8 cellular contexts compared by ENCODE assay signal in genomic region chr17:79808763-79809529, GRCh38. TPM values are rescaled to one million over a fixed set of nuclear protein-coding genes. Genes with fewer than 3 reads are reported as not detected.
DNase-seq lines count a peak whose midpoint lies in the region; ATAC-seq and TF ChIP-seq lines count a peak whose summit lies in the region.

No MANE protein-coding gene starts in this region.

- peaks cover 25 to 44% of the 10 kb centered on the region in 2 experiments for H3K4me1 ChIP-seq in HCT116 (ENCODE audit: control insufficient read depth in 1 of 2, insufficient read depth in 2 of 2, low read length in 2 of 2)
- peaks cover 29% of the 10 kb centered on the region; the same call in 1 of the 2 replicates for H3K4me1 ChIP-seq in PC-9 (replicated peaks; ENCODE audit: insufficient read depth)
- peaks cover 19% of the 10 kb centered on the region for H3K4me1 ChIP-seq in prostate gland (replicated peaks)

- H3K4me2 ChIP-seq in HCT116 (ENCODE audit: low read length) = peak overlapping the region; percentile 54; the same call in 1 of the 2 replicates
- no peak overlapping the region for H3K4me2 ChIP-seq in PC-9

- intact Hi-C loops in HCT116 (cut with micrococcal nuclease) = loop anchor here (2.0 to 5.0 kb wide), 2 partner anchors 108 to 182 kb away; no protein-coding TSS in a partner anchor
- intact Hi-C loops in PC-9 (cut with micrococcal nuclease; ENCODE audit: unreplicated experiment) = loop anchor here (1.0 to 2.0 kb wide), 2 partner anchors 107 to 180 kb away; no protein-coding TSS in a partner anchor
- intact Hi-C loops in prostate gland (cut with DNase I) = no loop called here

- peak; percentile 47 for ATAC-seq in HCT116
- ATAC-seq in GM21381 (IDR thresholded peaks at IDR 0.05; ENCODE audit: unreplicated experiment) = no peak
- no peak for ATAC-seq in HG03571 (IDR thresholded peaks at IDR 0.05; ENCODE audit: unreplicated experiment)

- no peaks in the 10 kb centered on the region for H3K9me2 ChIP-seq in HCT116 (ENCODE audit: insufficient read depth)
- no peaks in the 10 kb centered on the region for H3K9me2 ChIP-seq in PC-9 (ENCODE audit: insufficient read depth)

- TF ChIP-seq CTCF in HCT116 (IDR thresholded peaks at IDR 0.05 in 2 of 3, conservative IDR thresholded peaks at IDR 0.05 in 1 of 3; ENCODE audit: borderline replicate concordance in 1 of 3, insufficient read depth in 1 of 3, low read depth in 2 of 3, low read length in 2 of 3) (peak; percentile 47 to 89 (median 67)), PC-9 (conservative IDR thresholded peaks at IDR 0.05) (peak; percentile 66), prostate gland (IDR thresholded peaks at IDR 0.05) (peak in 3 of 4 experiments; percentile 37 to 83 (median 62))

- DNase-seq in Caki2 (ENCODE audit: low read depth) (peak; percentile 58), HCT116 (ENCODE audit: low read depth, low spot score) (peak; percentile 60), PC-9 (peak; percentile 61 to 70), epithelial cell of prostate (ENCODE audit: low read depth, low spot score) (peak; percentile 52), prostate gland (ENCODE audit: low spot score) (peak; percentile 67), iPS-NIHi11 (ENCODE audit: low spot score) (no peak)

- no peaks in the 10 kb centered on the region for H3K79me2 ChIP-seq in HCT116 (ENCODE audit: insufficient read depth, low read length)
- no peaks in the 10 kb centered on the region for H3K79me2 ChIP-seq in PC-9 (ENCODE audit: low read depth)

- in situ Hi-C loops in Caki2 (cut with HindIII; ENCODE audit: low pct_unique_long_range_greater_than_20kb, low sequenced_read_pairs) = no loop called here

- CTCF ChIA-PET in HCT116 (lab: Charles Lee) (interaction anchor here (0.7 to 3.9 kb wide), 17 partner anchors 12 to 316 kb away, joined by 3 to 24 read pairs (median 5); partner anchors contain the start of genes CBX4 and CBX8), PC-9 (lab: Charles Lee) (interaction anchor here (0.8 to 1.2 kb wide), 5 partner anchors 31 to 185 kb away, joined by 3 to 4 read pairs (median 3); partner anchors contain the start of gene CBX4)

- RAD21 ChIA-PET in HCT116 (lab: Charles Lee; ENCODE audit: low non-redundant PET in 1 of 2, low total read pairs in 2 of 2, uncharacterized antibody in 2 of 2, unreplicated experiment in 2 of 2) = interaction anchor here (0.7 to 1.6 kb wide), 5 partner anchors 12 to 183 kb away, joined by 3 to 4 read pairs (median 4); partner anchors contain the start of gene CBX8 (in 2 of the 2)

- H3K36me3 ChIP-seq in HCT116 (ENCODE audit: control insufficient read depth in 1 of 2, insufficient read depth in 2 of 2, low read length in 2 of 2) (no peaks in the 10 kb centered on the region), PC-9 (ENCODE audit: low read depth) (no peaks in the 10 kb centered on the region), prostate gland (no peaks in the 10 kb centered on the region)

- H3K4me3 ChIP-seq in HCT116 (replicated peaks in 1 of 2; ENCODE audit: low read depth in 1 of 2, low read length in 2 of 2) = no peak overlapping the region
- H3K4me3 ChIP-seq in PC-9 = no peak overlapping the region
- no peak overlapping the region for H3K4me3 ChIP-seq in prostate gland

- no TSS peak for BruUV-seq in HCT116 (replicated peaks; lab: Mats Ljungman, UMichigan)
- TSS peak; percentile 53 for BruUV-seq in PC-9 (replicated peaks; lab: Mats Ljungman, UMichigan)

- H2AFZ ChIP-seq in HCT116 (ENCODE audit: low read depth, low read length, poor library complexity, severe bottlenecking) (no peak overlapping the region), PC-9 (no peak overlapping the region)

- H4K20me1 ChIP-seq in HCT116 (ENCODE audit: insufficient read depth) (no peaks in the 10 kb centered on the region), PC-9 (ENCODE audit: insufficient read depth) (no peaks in the 10 kb centered on the region)

- H3K9ac ChIP-seq in HCT116 (ENCODE audit: low read length) = no peak overlapping the region

- peaks cover 6% of the 10 kb centered on the region; the same call in 1 of the 2 replicates for H3K27me3 ChIP-seq in HCT116 (ENCODE audit: insufficient read depth, low read length)
- peaks cover 10% of the 10 kb centered on the region; the same call in 1 of the 2 replicates for H3K27me3 ChIP-seq in PC-9 (ENCODE audit: insufficient read depth, low read depth)
- peaks cover 35% of the 10 kb centered on the region for H3K27me3 ChIP-seq in prostate gland (replicated peaks; ENCODE audit: insufficient read depth)

- H3F3A ChIP-seq in PC-9 (ENCODE audit: insufficient read depth, low read depth) = peaks cover 13% of the 10 kb centered on the region; the same call in 1 of the 2 replicates

- TF ChIP-seq POLR2A in HCT116 (IDR thresholded peaks at IDR 0.05; ENCODE audit: borderline replicate concordance, extremely low read depth, insufficient read depth, insufficient read length) (no peak), prostate gland (IDR thresholded peaks at IDR 0.05) (no peak)

- H3K27ac ChIP-seq in HCT116 (ENCODE audit: low read depth, low read length) (no peak overlapping the region), PC-9 (no peak overlapping the region), epithelial cell of prostate (no peak overlapping the region), prostate gland (no peak overlapping the region)

- peak; percentile 97 for TF ChIP-seq RAD21 in HCT116 (IDR thresholded peaks at IDR 0.05; ENCODE audit: low read depth)

- POLR2A ChIA-PET in HCT116 (lab: Charles Lee) = interaction anchor here (0.7 to 1.5 kb wide), 3 partner anchors 12 to 31 kb away, joined by 4 to 8 read pairs (median 7); partner anchors contain the start of gene CBX8
- POLR2A ChIA-PET in PC-9 (lab: Charles Lee; ENCODE audit: unreplicated experiment) = interaction anchor here (0.6 to 0.7 kb wide), 3 partner anchors 24 to 117 kb away, joined by 5 to 22 read pairs (median 5); no protein-coding TSS in a partner anchor

- H3K9me3 ChIP-seq in HCT116 (ENCODE audit: control insufficient read depth in 1 of 2, insufficient read depth in 1 of 2, low read depth in 1 of 2, low read length in 2 of 2) = no peaks in the 10 kb centered on the region
- no peaks in the 10 kb centered on the region for H3K9me3 ChIP-seq in PC-9 (ENCODE audit: insufficient read depth, low read depth)
- no peaks in the 10 kb centered on the region for H3K9me3 ChIP-seq in prostate gland

- WGBS in prostate gland = 24% methylated on average over 19 of the region's 20 CpGs

TF ChIP-seq in HCT116, 20 proteins besides CTCF, POLR2A, EP300 and RAD21:
- TF ChIP-seq SRF (IDR thresholded peaks at IDR 0.05; ENCODE audit: low read depth) (no peak), POLR2AphosphoS5 (IDR thresholded peaks at IDR 0.05; ENCODE audit: low read depth, low read length) (no peak), ELF1 (IDR thresholded peaks at IDR 0.05; ENCODE audit: borderline replicate concordance, low read depth) (no peak), CEBPB (IDR thresholded peaks at IDR 0.05; ENCODE audit: low read depth) (no peak), ATF3 (IDR thresholded peaks at IDR 0.05) (no peak), FOSL1 (IDR thresholded peaks at IDR 0.05; ENCODE audit: low read depth) (no peak), SIN3A (IDR thresholded peaks at IDR 0.05; ENCODE audit: low read depth) (no peak), EZH2 (IDR thresholded peaks at IDR 0.05) (no peak), ZFX (IDR thresholded peaks at IDR 0.05) (no peak), ZBTB33 (IDR thresholded peaks at IDR 0.05; ENCODE audit: extremely low read depth, insufficient replicate concordance, low read length) (no peak)

RNA-seq across cellular contexts. Expression of gene CBX8, which starts 12.1 kb away (rescaled TPM):
- 19.8 and 22.8 TPM in 2 replicates for total RNA-seq in Caki2 (2014; rRNA removed; shearing (Covaris generic); ENCODE audit: low replicate concordance)
- total RNA-seq in HCT116 (2021; ENCODE audit: unreplicated experiment) (29.0 TPM), PC-9 (2021) (14.2 and 15.5 TPM in 2 replicates), prostate gland (1 to 10 TPM; 4.7 to 4.8 TPM)
- 17.3 and 18.1 TPM in 2 replicates for polyA plus RNA-seq in HCT116 (2012)

RNA-seq across cellular contexts. Expression of gene CBX4, which starts 30.3 kb away (rescaled TPM):
- 15.0 and 21.6 TPM in 2 replicates for total RNA-seq in Caki2 (2014; rRNA removed; shearing (Covaris generic); ENCODE audit: low replicate concordance)
- 60.9 TPM for total RNA-seq in HCT116 (2021; ENCODE audit: unreplicated experiment)
- polyA plus RNA-seq in HCT116 (2012) = 58.0 and 71.2 TPM in 2 replicates
- total RNA-seq in PC-9 (2021) = 32.0 and 33.1 TPM in 2 replicates
- 10 to 100 TPM; 28.0 to 28.5 TPM for total RNA-seq in prostate gland

RNA-seq across cellular contexts. Expression of gene CBX2, which starts 31.0 kb away (rescaled TPM):
- total RNA-seq in Caki2 (2014; rRNA removed; shearing (Covaris generic); ENCODE audit: low replicate concordance) = 14.7 and 18.7 TPM in 2 replicates
- 28.3 TPM for total RNA-seq in HCT116 (2021; ENCODE audit: unreplicated experiment)
- polyA plus RNA-seq in HCT116 (2012) = 8.8 and 9.6 TPM in 2 replicates
- total RNA-seq in PC-9 (2021) = 30.4 and 32.6 TPM in 2 replicates
- total RNA-seq in prostate gland = 10 to 100 TPM in 1 of 2 donors, 1 to 10 TPM in 1; 2.0 to 17.0 TPM
